32 cellular contexts compared by ENCODE assay signal in the genomic region with DNA sequence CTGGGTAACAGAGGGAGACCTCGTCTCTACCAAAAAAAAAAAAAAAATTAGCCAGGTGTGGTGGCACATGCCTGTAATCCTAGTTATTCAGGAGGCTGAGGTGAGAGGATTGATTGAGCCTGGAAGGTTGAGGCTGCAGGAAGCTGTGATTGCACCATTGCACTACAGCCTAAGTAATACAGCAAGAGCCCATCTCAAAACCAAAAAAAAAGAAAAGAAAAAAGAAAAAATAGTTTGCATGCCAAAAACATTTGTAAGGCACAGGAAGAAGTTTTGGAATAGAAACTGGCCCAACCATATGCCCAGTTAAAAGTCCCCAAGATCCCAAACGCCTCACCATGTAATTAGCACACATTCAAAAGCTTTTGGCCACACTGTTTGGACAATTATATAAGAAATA. TPM values are rescaled to one million over a fixed set of nuclear protein-coding genes. Genes with fewer than 3 reads are reported as not detected.
"Had no signal": no experiment of that assay in that cellular context is flagged by ENCODE, and none has a peak within 500 bp of the region (broad histone marks: within the 10 kb centered on the region; RNA-seq: fewer than 3 reads in every experiment).

No MANE protein-coding gene starts in this region.

- DNase-seq: activated B cell treated with CpG ODN at 0.5 μM for 24 hours; activated CD4-positive, alpha-beta memory T cell treated with anti-CD3 and anti-CD28 coated beads for 36 hours; activated CD4-positive, alpha-beta T cell treated with anti-CD3 and anti-CD28 coated beads for 4 hours; activated CD4-positive, alpha-beta T cell treated with anti-CD3 and anti-CD28 coated beads, Interleukin-2, amount 10 ng/mL, durations not matched to agents 24 days and 14 days; activated CD4-positive, alpha-beta T cell treated with anti-CD3 and anti-CD28 coated beads, Interleukin-2, amount 50 U/mL, for 1 hour; activated CD4-positive, alpha-beta T cell treated with anti-CD3 and anti-CD28 coated beads, Interleukin-2, amount 50 U/mL, for 4 hours; activated CD4-positive, CD25-positive, alpha-beta regulatory T cell treated with anti-CD3 and anti-CD28 coated beads, Interleukin-2, amount 50 U/mL, for 72 hours; activated CD8-positive, alpha-beta memory T cell treated with anti-CD3 and anti-CD28 coated beads, Interleukin-2, amount 50 U/mL, for 4 hours; activated CD8-positive, alpha-beta T cell treated with anti-CD3 and anti-CD28 coated beads for 36 hours; activated effector memory CD4-positive, alpha-beta T cell treated with anti-CD3 and anti-CD28 coated beads, Interleukin-2, amount 50 U/mL, for 16 hours; activated gamma-delta T cell treated with Interleukin-2 at 50 U/mL for 16 hours; activated naive CD4-positive, alpha-beta T cell; activated naive CD4-positive, alpha-beta T cell treated with anti-CD3 and anti-CD28 coated beads for 36 hours; activated naive CD4-positive, alpha-beta T cell treated with anti-CD3 and anti-CD28 coated beads, Interleukin-2, amount 50 U/mL, for 16 hours; activated naive CD8-positive, alpha-beta T cell treated with anti-CD3 and anti-CD28 coated beads for 36 hours; activated T-cell treated with anti-CD3 and anti-CD28 coated beads for 4 hours; activated T-cell treated with anti-CD3 and anti-CD28 coated beads, Interleukin-2, amount 50 U/mL, for 1 hour; activated T-cell treated with anti-CD3 and anti-CD28 coated beads, Interleukin-2, amount 50 U/mL, for 4 hours; activated T-cell treated with anti-CD3 and anti-CD28 coated beads, Interleukin-2, amount 50 U/mL, for 72 hours; adrenal gland; amniotic stem cell; central memory CD4-positive, alpha-beta T cell; cerebellar nuclear complex; T-helper 2 cell; T-helper 9 cell had no signal

- H3K9me3 ChIP-seq: adrenal gland, ascending aorta had no signal

- H3K36me3 ChIP-seq: adrenal gland, ascending aorta had no signal

- ATAC-seq: activated CD8-positive, alpha-beta T cell treated with anti-CD3 and anti-CD28 coated beads for 36 hours; activated naive CD4-positive, alpha-beta T cell treated with anti-CD3 and anti-CD28 coated beads, Interleukin-2, amount 50 U/mL, for 72 hours; activated T-cell treated with anti-CD3 and anti-CD28 coated beads, Interleukin-2, amount 50 U/mL, for 4 hours; activated T-cell treated with anti-CD3 and anti-CD28 coated beads, Interleukin-2, amount 50 U/mL, for 72 hours; activated T-helper 17 cell treated with anti-CD3 and anti-CD28 coated beads, Interleukin-2, amount 50 U/mL, for 72 hours had no signal

- H3K4me3 ChIP-seq: adrenal gland, ascending aorta had no signal

- H3K27me3 ChIP-seq: adrenal gland, ascending aorta had no signal

- H3K27ac ChIP-seq: adrenal gland, ascending aorta, VCaP had no signal

RNA-seq across cellular contexts. Expression of a gene that starts 13.4 kb away (rescaled TPM):
- total RNA-seq: activated naive CD4-positive, alpha-beta T cell treated with anti-CD3 and anti-CD28 coated beads for 36 hours; activated naive CD8-positive, alpha-beta T cell treated with anti-CD3 and anti-CD28 coated beads for 36 hours; ascending aorta; bronchial epithelial cell; cardiac septum; chondrocyte had no signal

RNA-seq across cellular contexts. Expression of a gene that starts 41.1 kb away (rescaled TPM):
- total RNA-seq: ascending aorta had no signal
